33 cellular contexts compared by ENCODE assay signal in the genomic region with DNA sequence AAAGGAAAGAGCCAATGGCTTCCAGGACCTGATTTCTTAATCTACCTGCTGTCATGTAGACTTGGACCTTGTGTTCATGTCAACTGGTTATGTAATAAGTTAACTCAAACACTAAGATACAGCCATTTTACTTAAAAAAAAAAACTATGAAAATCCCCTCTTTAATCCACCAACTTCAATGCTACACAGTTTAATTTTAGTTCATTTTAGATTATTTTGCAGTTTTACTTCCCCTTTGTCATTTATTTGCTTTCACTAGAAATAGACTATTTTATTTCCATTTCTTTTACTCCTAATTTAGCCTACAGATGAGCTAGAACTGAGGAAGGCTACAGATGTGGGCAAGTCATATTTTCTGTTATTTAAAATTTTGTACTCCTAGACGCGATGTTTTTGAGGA.
"Had no signal": no experiment of that assay in that cellular context is flagged by ENCODE, and none has a peak within 500 bp of the region (broad histone marks: within the 10 kb centered on the region; RNA-seq: fewer than 3 reads in every experiment).

No MANE protein-coding gene starts in this region.

- H3K27me3 Mint-ChIP-seq: central memory CD8-positive, alpha-beta T cell; naive thymus-derived CD8-positive, alpha-beta T cell; stimulated activated naive B cell treated with anti-CD40 and anti-IgM and Interleukin-4, amounts not matched to agents 10 μg/mL and 1 μg/mL and 100 μg/mL, for 72 hours had no signal

- H3K4me3 Mint-ChIP-seq: activated CD8-positive, alpha-beta memory T cell treated with anti-CD3 and anti-CD28 coated beads, Interleukin-2, amount 10 ng/mL, durations not matched to agents 7 days and 5 days; activated CD8-positive, alpha-beta T cell treated with anti-CD3 and anti-CD28 coated beads, Interleukin-2, amount 10 ng/mL, durations not matched to agents 7 days and 5 days; activated T-cell treated with anti-CD3 and anti-CD28 coated beads, Interleukin-2, amount 50 U/mL, for 72 hours; central memory CD8-positive, alpha-beta T cell; naive thymus-derived CD8-positive, alpha-beta T cell; neural crest cell; T-helper 1 cell treated with Interleukin-12 subunit alpha and Interleukin-12 subunit beta and Interleukin-4 antibody, amounts not matched to agents 30 μg/mL and 1 μg/mL, for 36 hours had no signal

- DNase-seq: activated CD4-positive, alpha-beta T cell treated with anti-CD3 and anti-CD28 coated beads, Interleukin-2, amount 50 U/mL, for 1 hour; activated CD8-positive, alpha-beta memory T cell treated with anti-CD3 and anti-CD28 coated beads, Interleukin-2, amount 10 ng/mL, durations not matched to agents 7 days and 5 days; activated CD8-positive, alpha-beta T cell treated with anti-CD3 and anti-CD28 coated beads, Interleukin-2, amount 10 ng/mL, durations not matched to agents 7 days and 5 days; activated naive CD4-positive, alpha-beta T cell; activated T-cell treated with anti-CD3 and anti-CD28 coated beads for 4 hours; activated T-cell treated with anti-CD3 and anti-CD28 coated beads, Interleukin-2, amount 50 U/mL, for 72 hours; anterior cingulate cortex; dermis blood vessel endothelial cell; effector CD4-positive, alpha-beta T cell; foreskin keratinocyte; kidney glomerular epithelial cell; left ventricle myocardium superior; midbrain; naive thymus-derived CD8-positive, alpha-beta T cell; nucleus accumbens; pancreas; psoas muscle; sigmoid colon; small intestine; stimulated activated CD4-positive, alpha-beta T cell treated with anti-CD3 and anti-CD28 coated beads, Interleukin-1b, Interleukin-23, amount 100 ng/mL, for 48 hours; stimulated activated CD4-positive, alpha-beta T cell treated with anti-CD3 and anti-CD28 coated beads, Interleukin-4, amount 100 ng/mL, for 4 hours; stimulated activated CD8-positive, alpha-beta memory T cell treated with anti-CD3 and anti-CD28 coated beads, Interleukin-4, amount 100 ng/mL, for 48 hours; stimulated activated naive B cell treated with anti-CD40 and anti-IgM and Interleukin-4, amounts not matched to agents 10 μg/mL and 1 μg/mL and 100 μg/mL, for 72 hours; stomach; T1000; thyroid gland; upper lobe of left lung had no signal

- ATAC-seq: activated CD8-positive, alpha-beta memory T cell treated with anti-CD3 and anti-CD28 coated beads, Interleukin-2, amount 10 ng/mL, durations not matched to agents 7 days and 5 days; activated CD8-positive, alpha-beta T cell treated with anti-CD3 and anti-CD28 coated beads, Interleukin-2, amount 10 ng/mL, durations not matched to agents 7 days and 5 days; activated naive CD4-positive, alpha-beta T cell treated with anti-CD3 and anti-CD28 coated beads, Interleukin-2, amount 50 U/mL, for 72 hours; activated T-cell treated with anti-CD3 and anti-CD28 coated beads, Interleukin-2, amount 50 U/mL, for 72 hours; foreskin keratinocyte; left ventricle myocardium superior; naive thymus-derived CD8-positive, alpha-beta T cell; pancreas; psoas muscle had no signal

- H3K4me1 ChIP-seq: foreskin keratinocyte, psoas muscle, vagina had no signal

- H3K9me3 Mint-ChIP-seq: activated naive CD4-positive, alpha-beta T cell treated with anti-CD3 and anti-CD28 coated beads, Interleukin-2, amount 50 U/mL, for 72 hours; central memory CD8-positive, alpha-beta T cell; naive thymus-derived CD8-positive, alpha-beta T cell; neural crest cell; stimulated activated naive B cell treated with anti-CD40 and anti-IgM and Interleukin-4, amounts not matched to agents 10 μg/mL and 1 μg/mL and 100 μg/mL, for 72 hours; T-helper 1 cell treated with Interleukin-12 subunit alpha and Interleukin-12 subunit beta and Interleukin-4 antibody, amounts not matched to agents 30 μg/mL and 1 μg/mL, for 36 hours had no signal

- H3K4me1 Mint-ChIP-seq: activated CD8-positive, alpha-beta memory T cell treated with anti-CD3 and anti-CD28 coated beads, Interleukin-2, amount 10 ng/mL, durations not matched to agents 7 days and 5 days; central memory CD8-positive, alpha-beta T cell had no signal

- H3K36me3 Mint-ChIP-seq: activated CD8-positive, alpha-beta memory T cell treated with anti-CD3 and anti-CD28 coated beads, Interleukin-2, amount 10 ng/mL, durations not matched to agents 7 days and 5 days; activated naive CD4-positive, alpha-beta T cell treated with anti-CD3 and anti-CD28 coated beads, Interleukin-2, amount 50 U/mL, for 72 hours; naive thymus-derived CD8-positive, alpha-beta T cell; stimulated activated naive B cell treated with anti-CD40 and anti-IgM and Interleukin-4, amounts not matched to agents 10 μg/mL and 1 μg/mL and 100 μg/mL, for 72 hours had no signal

- H3K36me3 ChIP-seq: esophagus muscularis mucosa, pancreas, sigmoid colon, stomach, thyroid gland, upper lobe of left lung, vagina had no signal

- H3K9me3 ChIP-seq: esophagus muscularis mucosa, pancreas, psoas muscle, sigmoid colon, stomach, thyroid gland, upper lobe of left lung, vagina had no signal

- H3K27ac ChIP-seq: esophagus muscularis mucosa, foreskin keratinocyte, pancreas, psoas muscle, sigmoid colon, vagina had no signal

- H3K27me3 ChIP-seq: esophagus muscularis mucosa, pancreas, sigmoid colon, stomach, thyroid gland, upper lobe of left lung, vagina had no signal

- H3K4me3 ChIP-seq: esophagus muscularis mucosa, pancreas, psoas muscle, sigmoid colon, stomach, thyroid gland, upper lobe of left lung, vagina had no signal

- H3K27ac Mint-ChIP-seq: activated CD8-positive, alpha-beta memory T cell treated with anti-CD3 and anti-CD28 coated beads, Interleukin-2, amount 10 ng/mL, durations not matched to agents 7 days and 5 days; activated CD8-positive, alpha-beta T cell treated with anti-CD3 and anti-CD28 coated beads, Interleukin-2, amount 10 ng/mL, durations not matched to agents 7 days and 5 days; activated naive CD4-positive, alpha-beta T cell treated with anti-CD3 and anti-CD28 coated beads, Interleukin-2, amount 50 U/mL, for 72 hours; activated T-cell treated with anti-CD3 and anti-CD28 coated beads, Interleukin-2, amount 50 U/mL, for 72 hours; naive thymus-derived CD8-positive, alpha-beta T cell; stimulated activated naive B cell treated with anti-CD40 and anti-IgM and Interleukin-4, amounts not matched to agents 10 μg/mL and 1 μg/mL and 100 μg/mL, for 72 hours; T-helper 1 cell treated with Interleukin-12 subunit alpha and Interleukin-12 subunit beta and Interleukin-4 antibody, amounts not matched to agents 30 μg/mL and 1 μg/mL, for 36 hours had no signal
